Comparison of ENCODE assay signal across 10 cellular contexts in the genomic region with DNA sequence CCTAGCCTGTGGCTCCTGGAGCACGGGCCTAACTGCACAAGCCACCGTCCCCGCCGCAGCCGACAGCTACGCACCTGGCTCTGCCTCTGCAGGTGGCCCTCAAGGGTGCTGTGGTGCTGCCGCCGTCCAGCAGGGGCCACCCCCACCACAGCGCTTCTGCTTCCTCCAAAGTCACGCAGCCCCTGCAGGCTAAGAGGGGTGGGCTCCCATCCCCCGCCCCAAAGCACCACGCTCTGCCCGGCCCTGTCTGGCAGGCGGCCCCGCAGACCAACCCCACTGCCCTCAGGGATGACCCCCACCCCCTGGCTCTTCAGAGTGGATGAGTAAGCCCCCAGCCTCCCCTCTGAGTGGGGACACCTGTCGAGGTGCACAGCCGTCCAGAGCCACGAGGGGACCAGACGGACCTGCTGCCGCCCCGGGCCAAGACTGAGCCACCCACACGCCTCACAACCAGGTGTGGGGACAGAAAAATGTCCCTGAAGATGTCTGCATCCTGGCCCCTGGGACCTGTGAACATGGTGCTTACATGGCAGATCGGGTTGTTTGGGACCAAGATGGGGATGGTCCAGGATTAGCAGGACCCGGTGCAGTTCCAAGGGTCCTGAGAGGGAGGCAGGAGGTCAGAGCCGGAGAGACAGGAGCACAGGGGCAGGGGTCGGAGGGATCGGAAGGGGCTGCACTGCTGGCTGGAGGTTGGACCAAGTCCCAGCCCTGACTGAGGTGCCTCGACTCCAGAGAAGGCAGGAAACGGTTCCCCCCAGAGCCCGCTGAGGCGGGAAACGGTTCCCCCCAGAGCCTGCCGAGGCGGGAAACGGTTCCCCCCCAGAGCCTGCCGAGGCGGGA. TPM values are rescaled to one million over a fixed set of nuclear protein-coding genes. Genes with fewer than 3 reads are reported as not detected.
A peak's percentile ranks its signal among the peaks of the same experiment; 100 is the strongest.
DNase-seq lines count a peak whose midpoint lies in the region; ATAC-seq, FAIRE-seq and TF ChIP-seq lines count a peak whose summit lies in the region.
"Had no signal": no experiment of that assay in that cellular context is flagged by ENCODE, and none has a peak within 500 bp of the region (broad histone marks: within the 10 kb centered on the region; RNA-seq: fewer than 3 reads in every experiment).

No MANE protein-coding gene starts in this region.

- H3K9ac ChIP-seq in HepG2 (ENCODE audit: insufficient read depth, low read depth, low read length): peak overlapping the region; percentile 67

- no peak for FAIRE-seq in HepG2 (lab: Jason Lieb, UNC)

- H3K27me3 ChIP-seq in BE2C: no peaks in the 10 kb centered on the region; the same call in 1 of the 2 replicates
- no peaks in the 10 kb centered on the region for H3K27me3 ChIP-seq in HepG2 (ENCODE audit: control insufficient read depth in 1 of 2, insufficient read depth in 2 of 2, low read length in 2 of 2)
- H3K27me3 ChIP-seq in CD4-positive, alpha-beta memory T cell (ENCODE audit: insufficient read depth, low read length): no peaks in the 10 kb centered on the region

- in situ Hi-C loops in HepG2 (cut with HindIII; ENCODE audit: extremely low pct_ligation_motif_present, low pct_unique_long_range_greater_than_20kb): no loop called here

- no peaks in the 10 kb centered on the region for H3K9me3 Mint-ChIP-seq in activated naive CD4-positive, alpha-beta T cell treated with anti-CD3 and anti-CD28 coated beads, Interleukin-2, amount 10 ng/mL, durations not matched to agents 7 days and 5 days
- no peaks in the 10 kb centered on the region for H3K9me3 Mint-ChIP-seq in CD4-positive, alpha-beta memory T cell

- no TSS peak for BruUV-seq in HepG2 (replicated peaks; lab: Mats Ljungman, UMichigan)

- peaks cover 37% of the 10 kb centered on the region for H3K27me3 Mint-ChIP-seq in activated naive CD4-positive, alpha-beta T cell treated with anti-CD3 and anti-CD28 coated beads, Interleukin-2, amount 10 ng/mL, durations not matched to agents 7 days and 5 days
- peaks cover 7 to 11% of the 10 kb centered on the region in 2 donors for H3K27me3 Mint-ChIP-seq in CD4-positive, alpha-beta memory T cell

- H4K20me1 ChIP-seq in HepG2 (ENCODE audit: insufficient read depth, low read length): peaks cover 13% of the 10 kb centered on the region; the same call in 1 of the 2 replicates

- no peak overlapping the region for H3K4me3 ChIP-seq in BE2C (ENCODE audit: low read depth, low read length)
- H3K4me3 ChIP-seq in GM12864 (ENCODE audit: low read depth, low read length): no peak overlapping the region
- H3K4me3 ChIP-seq in HepG2 (replicated peaks in 1 of 3; ENCODE audit: insufficient read depth in 1 of 3, low read depth in 2 of 3, low read length in 3 of 3): peak overlapping the region; percentile 44 to 72 (median 48); a peak in 5 of 6 replicates
- H3K4me3 ChIP-seq in CD4-positive, alpha-beta memory T cell (ENCODE audit: low read length in 2 of 2): no peak overlapping the region

- peak; percentile 79 for ATAC-seq in HepG2
- no peak for ATAC-seq in HG03571 (IDR thresholded peaks at IDR 0.05; ENCODE audit: unreplicated experiment)
- ATAC-seq in HG02870 (IDR thresholded peaks at IDR 0.05; ENCODE audit: unreplicated experiment): no peak

- H3K4me1 ChIP-seq in BE2C (peaks cover 9% of the 10 kb centered on the region), HepG2 (ENCODE audit: insufficient read depth, low read length) (peaks cover 67% of the 10 kb centered on the region)
- H3K4me1 ChIP-seq in CD4-positive, alpha-beta memory T cell (ENCODE audit: insufficient read depth, low read length): peaks cover 24% of the 10 kb centered on the region

- no peaks in the 10 kb centered on the region for H3K79me2 ChIP-seq in HepG2 (ENCODE audit: insufficient read depth, low read length)

- no peak for TF ChIP-seq EP300 in HepG2 (IDR thresholded peaks at IDR 0.05; ENCODE audit: low read depth in 2 of 2, low read length in 2 of 2)
- no peak for TF ChIP-seq EP300 in HepG2 (CRISPR knock-in tag; IDR thresholded peaks at IDR 0.05; ENCODE audit: borderline replicate concordance)

- TF ChIP-seq CTCF in BE2C (IDR thresholded peaks at IDR 0.05; ENCODE audit: low read depth, low read length) (no peak), GM12864 (IDR thresholded peaks at IDR 0.05; ENCODE audit: low read depth, low read length, missing control alignments) (peak; percentile 40), HepG2 (CRISPR knock-in tag; IDR thresholded peaks at IDR 0.05) (peak; percentile 88)

- peaks cover 15% of the 10 kb centered on the region for H3K36me3 Mint-ChIP-seq in activated naive CD4-positive, alpha-beta T cell treated with anti-CD3 and anti-CD28 coated beads, Interleukin-2, amount 10 ng/mL, durations not matched to agents 7 days and 5 days
- peaks cover 10 to 15% of the 10 kb centered on the region in 2 donors for H3K36me3 Mint-ChIP-seq in CD4-positive, alpha-beta memory T cell

- peak overlapping the region; percentile 3 for H3K27ac ChIP-seq in HepG2 (ENCODE audit: extremely low read length, insufficient read depth, low read length)
- no peak overlapping the region for H3K27ac ChIP-seq in CD4-positive, alpha-beta memory T cell (ENCODE audit: low read depth, low read length)

- peak overlapping the region; percentile 86 for H3K4me2 ChIP-seq in HepG2 (ENCODE audit: low read depth, low read length)

- TF ChIP-seq POLR2A in HepG2 (IDR thresholded peaks at IDR 0.05; ENCODE audit: insufficient read depth in 1 of 2, low read depth in 2 of 2, low read length in 2 of 2): no peak

- intact Hi-C loops in HepG2 (cut with micrococcal nuclease; ENCODE audit: unreplicated experiment): no loop called here
- intact Hi-C loops in CD4-positive, alpha-beta memory T cell (cut with micrococcal nuclease): no loop called here

- H3K27ac Mint-ChIP-seq in activated naive CD4-positive, alpha-beta T cell treated with anti-CD3 and anti-CD28 coated beads, Interleukin-2, amount 10 ng/mL, durations not matched to agents 7 days and 5 days: peak overlapping the region; percentile 52
- peak overlapping the region in 2 of 7 donors; percentile 27 to 72 for H3K27ac Mint-ChIP-seq in CD4-positive, alpha-beta memory T cell

- H3K9me3 ChIP-seq in BE2C (no peaks in the 10 kb centered on the region), HepG2 (ENCODE audit: low read length) (no peaks in the 10 kb centered on the region)
- no peaks in the 10 kb centered on the region for H3K9me3 ChIP-seq in CD4-positive, alpha-beta memory T cell (ENCODE audit: control insufficient read depth in 1 of 2, low read length in 2 of 2)

- H3K4me1 Mint-ChIP-seq in activated naive CD4-positive, alpha-beta T cell treated with anti-CD3 and anti-CD28 coated beads, Interleukin-2, amount 10 ng/mL, durations not matched to agents 7 days and 5 days: peaks cover 25% of the 10 kb centered on the region
- peaks cover 10 to 32% (median 22%) of the 10 kb centered on the region in 4 donors for H3K4me1 Mint-ChIP-seq in CD4-positive, alpha-beta memory T cell

- DNase-seq in BE2C: peak; percentile 18
- DNase-seq in GM12864 (ENCODE audit: low read depth): no peak
- peak; percentile 47 for DNase-seq in activated naive CD4-positive, alpha-beta T cell treated with anti-CD3 and anti-CD28 coated beads, Interleukin-2, amount 10 ng/mL, durations not matched to agents 7 days and 5 days
- DNase-seq in HepG2 (ENCODE audit: low spot score): no peak
- DNase-seq in retina: no peak
- DNase-seq in CD4-positive, alpha-beta memory T cell: no peak

- H3K36me3 ChIP-seq in BE2C: peaks cover 10% of the 10 kb centered on the region
- peaks cover 8 to 20% of the 10 kb centered on the region in 2 experiments for H3K36me3 ChIP-seq in HepG2 (replicated peaks in 1 of 2; ENCODE audit: control insufficient read depth in 1 of 2, insufficient read depth in 2 of 2, low read length in 2 of 2)
- peaks cover 16% of the 10 kb centered on the region for H3K36me3 ChIP-seq in CD4-positive, alpha-beta memory T cell (ENCODE audit: insufficient read depth, low read length)

- CTCF ChIA-PET in activated naive CD4-positive, alpha-beta T cell treated with anti-CD3 and anti-CD28 coated beads, Interleukin-2, amount 10 ng/mL, durations not matched to agents 7 days and 5 days (lab: Charles Lee): interaction anchor here (0.9 kb wide), 1 partner anchor 56 kb away, joined by 3 read pairs; no protein-coding TSS in a partner anchor
- CTCF ChIA-PET in HepG2 (lab: Yijun Ruan, JAX; ENCODE audit: low intra/inter-chr PET ratio, low total read pairs): interaction anchor here (2.4 kb wide), 1 partner anchor 29 kb away, joined by 14 read pairs; no protein-coding TSS in a partner anchor
- CTCF ChIA-PET in CD4-positive, alpha-beta memory T cell (lab: Charles Lee; ENCODE audit: partially characterized antibody): no interaction called here

- POLR2A ChIA-PET in HepG2 (lab: Yijun Ruan, JAX): interaction anchor here (1.0 to 4.5 kb wide), 5 partner anchors 9 to 22 kb away, joined by 3 to 48 read pairs (median 9); partner anchors contain the start of gene CYP2W1
- POLR2A ChIA-PET in CD4-positive, alpha-beta memory T cell (lab: Charles Lee; ENCODE audit: partially characterized antibody): interaction anchor here (1.3 to 1.5 kb wide), 3 partner anchors 10 to 12 kb away, joined by 3 to 10 read pairs (median 7); partner anchors contain the start of gene COX19

- H2AFZ ChIP-seq in HepG2 (ENCODE audit: low read length): no peak overlapping the region

- TF ChIP-seq RAD21 in HepG2 (CRISPR knock-in tag; IDR thresholded peaks at IDR 0.05): peak; percentile 73

- H3K4me3 Mint-ChIP-seq in activated naive CD4-positive, alpha-beta T cell treated with anti-CD3 and anti-CD28 coated beads, Interleukin-2, amount 10 ng/mL, durations not matched to agents 7 days and 5 days: no peak overlapping the region
- H3K4me3 Mint-ChIP-seq in CD4-positive, alpha-beta memory T cell: peak overlapping the region in 3 of 8 donors; percentile 14 to 75 (median 39)

- WGBS in HepG2 (ENCODE audit: low lambda C conversion rate): 6% methylated on average over 7 of the region's 37 CpGs

RNA-seq across cellular contexts. Expression of gene ADAP1, which starts 9.0 kb away (rescaled TPM):
- 37.8 TPM for polyA plus RNA-seq in BE2C (2012; ENCODE audit: insufficient read depth, insufficient read length, low read depth)
- 18.3 and 24.6 TPM in 2 replicates for total RNA-seq in HepG2 (2016; rRNA removed; fragmentation: Illumina TruSeq; extraction: Trizol)
- 23.5 and 25.0 TPM in 2 replicates for total RNA-seq in HepG2 (2016; cell fraction: cytosol; rRNA removed; fragmentation: Illumina TruSeq; extraction: Trizol; ENCODE audit: low read depth)
- 16.6 and 27.2 TPM in 2 replicates for total RNA-seq in HepG2 (2016; cell fraction: insoluble cytoplasmic fraction; rRNA removed; fragmentation: Illumina TruSeq; extraction: Trizol)
- 46.3 and 47.4 TPM in 2 replicates for total RNA-seq in HepG2 (2016; cell fraction: membrane; rRNA removed; fragmentation: Illumina TruSeq; extraction: Trizol)
- 13.2 TPM in 2 replicates for total RNA-seq in HepG2 (2016; cell fraction: nucleus; rRNA removed; fragmentation: Illumina TruSeq; extraction: Trizol)
- 10.5 and 15.0 TPM in 2 replicates for polyA plus RNA-seq in HepG2 (2011; rRNA removed)
- polyA plus RNA-seq in HepG2 (2011; cell fraction: cytosol; rRNA removed): 11.8 and 14.5 TPM in 2 replicates
- polyA plus RNA-seq in HepG2 (2011; cell fraction: nucleus; rRNA removed): 19.8 and 24.0 TPM in 2 replicates
- 15.3 and 21.4 TPM in 2 replicates for polyA plus RNA-seq in HepG2 (2012)
- polyA plus RNA-seq in HepG2 (2016; cell fraction: cytosol; fragmentation: Illumina TruSeq; extraction: Trizol; ENCODE audit: low read depth): 24.2 and 28.1 TPM in 2 replicates
- 17.0 and 28.9 TPM in 2 replicates for polyA plus RNA-seq in HepG2 (2016; cell fraction: insoluble cytoplasmic fraction; fragmentation: Illumina TruSeq; extraction: Trizol; ENCODE audit: low read depth)
- 45.2 and 45.4 TPM in 2 replicates for polyA plus RNA-seq in HepG2 (2016; cell fraction: membrane; fragmentation: Illumina TruSeq; extraction: Trizol; ENCODE audit: low read depth)
- polyA plus RNA-seq in HepG2 (2016; cell fraction: nucleus; fragmentation: Illumina TruSeq; extraction: Trizol; ENCODE audit: insufficient read depth, low read depth): 26.8 and 30.8 TPM in 2 replicates
- polyA minus RNA-seq in HepG2 (2011; rRNA and poly(A)+ RNA removed; ENCODE audit: low replicate concordance): 3.5 and 14.9 TPM in 2 replicates
- polyA minus RNA-seq in HepG2 (2011; cell fraction: cytosol; rRNA and poly(A)+ RNA removed): 7.5 and 11.2 TPM in 2 replicates
- polyA minus RNA-seq in HepG2 (2011; cell fraction: nucleus; rRNA and poly(A)+ RNA removed): 5.2 and 7.6 TPM in 2 replicates
- 1 to 10 TPM; 9.7 to 10.0 TPM for total RNA-seq in CD4-positive, alpha-beta memory T cell
- polyA plus RNA-seq in CD4-positive, alpha-beta memory T cell: 1 to 10 TPM; 5.1 to 7.9 TPM

RNA-seq across cellular contexts. Expression of gene COX19, which starts 11.9 kb away (rescaled TPM):
- 18.8 TPM for polyA plus RNA-seq in BE2C (2012; ENCODE audit: insufficient read depth, insufficient read length, low read depth)
- total RNA-seq in HepG2 (2016; rRNA removed; fragmentation: Illumina TruSeq; extraction: Trizol): 6.5 and 11.5 TPM in 2 replicates
- total RNA-seq in HepG2 (2016; cell fraction: cytosol; rRNA removed; fragmentation: Illumina TruSeq; extraction: Trizol; ENCODE audit: low read depth): 2.6 and 3.0 TPM in 2 replicates
- total RNA-seq in HepG2 (2016; cell fraction: insoluble cytoplasmic fraction; rRNA removed; fragmentation: Illumina TruSeq; extraction: Trizol): 7.4 and 15.2 TPM in 2 replicates
- total RNA-seq in HepG2 (2016; cell fraction: membrane; rRNA removed; fragmentation: Illumina TruSeq; extraction: Trizol): 7.6 and 8.2 TPM in 2 replicates
- 21.5 and 23.4 TPM in 2 replicates for total RNA-seq in HepG2 (2016; cell fraction: nucleus; rRNA removed; fragmentation: Illumina TruSeq; extraction: Trizol)
- polyA plus RNA-seq in HepG2 (2011; rRNA removed): 21.0 and 21.7 TPM in 2 replicates
- polyA plus RNA-seq in HepG2 (2011; cell fraction: cytosol; rRNA removed): 12.5 and 14.3 TPM in 2 replicates
- 59.5 and 79.7 TPM in 2 replicates for polyA plus RNA-seq in HepG2 (2011; cell fraction: nucleus; rRNA removed)
- polyA plus RNA-seq in HepG2 (2012): 14.5 and 16.2 TPM in 2 replicates
- polyA plus RNA-seq in HepG2 (2016; cell fraction: cytosol; fragmentation: Illumina TruSeq; extraction: Trizol; ENCODE audit: low read depth): 2.2 and 2.3 TPM in 2 replicates
- polyA plus RNA-seq in HepG2 (2016; cell fraction: insoluble cytoplasmic fraction; fragmentation: Illumina TruSeq; extraction: Trizol; ENCODE audit: low read depth): 11.0 and 11.3 TPM in 2 replicates
- 3.6 and 3.8 TPM in 2 replicates for polyA plus RNA-seq in HepG2 (2016; cell fraction: membrane; fragmentation: Illumina TruSeq; extraction: Trizol; ENCODE audit: low read depth)
- polyA plus RNA-seq in HepG2 (2016; cell fraction: nucleus; fragmentation: Illumina TruSeq; extraction: Trizol; ENCODE audit: insufficient read depth, low read depth): 32.8 and 35.0 TPM in 2 replicates
- polyA minus RNA-seq in HepG2 (2011; rRNA and poly(A)+ RNA removed; ENCODE audit: low replicate concordance): 12.8 and 23.5 TPM in 2 replicates
- 3.6 and 5.4 TPM in 2 replicates for polyA minus RNA-seq in HepG2 (2011; cell fraction: cytosol; rRNA and poly(A)+ RNA removed)
- 50.6 and 61.9 TPM in 2 replicates for polyA minus RNA-seq in HepG2 (2011; cell fraction: nucleus; rRNA and poly(A)+ RNA removed)
- 10 to 100 TPM; 46.2 to 50.0 TPM for total RNA-seq in CD4-positive, alpha-beta memory T cell
- polyA plus RNA-seq in CD4-positive, alpha-beta memory T cell: 10 to 100 TPM; 20.5 to 20.8 TPM

RNA-seq across cellular contexts. Expression of gene CYP2W1, which starts 19.5 kb away (rescaled TPM):
- polyA plus RNA-seq in BE2C (2012; ENCODE audit: insufficient read depth, insufficient read length, low read depth): 0.19 TPM
- total RNA-seq in HepG2 (2016; rRNA removed; fragmentation: Illumina TruSeq; extraction: Trizol): 11.7 and 31.7 TPM in 2 replicates
- total RNA-seq in HepG2 (2016; cell fraction: cytosol; rRNA removed; fragmentation: Illumina TruSeq; extraction: Trizol; ENCODE audit: low read depth): 6.8 and 8.3 TPM in 2 replicates
- 10.2 and 31.7 TPM in 2 replicates for total RNA-seq in HepG2 (2016; cell fraction: insoluble cytoplasmic fraction; rRNA removed; fragmentation: Illumina TruSeq; extraction: Trizol)
- total RNA-seq in HepG2 (2016; cell fraction: membrane; rRNA removed; fragmentation: Illumina TruSeq; extraction: Trizol): 10.9 and 11.0 TPM in 2 replicates
- total RNA-seq in HepG2 (2016; cell fraction: nucleus; rRNA removed; fragmentation: Illumina TruSeq; extraction: Trizol): 35.8 and 47.0 TPM in 2 replicates
- polyA plus RNA-seq in HepG2 (2011; rRNA removed): 19.5 and 32.7 TPM in 2 replicates
- 9.5 and 22.3 TPM in 2 replicates for polyA plus RNA-seq in HepG2 (2011; cell fraction: cytosol; rRNA removed)
- 171 and 205 TPM in 2 replicates for polyA plus RNA-seq in HepG2 (2011; cell fraction: nucleus; rRNA removed)
- polyA plus RNA-seq in HepG2 (2012): 20.0 and 28.3 TPM in 2 replicates
- polyA plus RNA-seq in HepG2 (2016; cell fraction: cytosol; fragmentation: Illumina TruSeq; extraction: Trizol; ENCODE audit: low read depth): 5.5 and 6.2 TPM in 2 replicates
- 14.3 and 20.7 TPM in 2 replicates for polyA plus RNA-seq in HepG2 (2016; cell fraction: insoluble cytoplasmic fraction; fragmentation: Illumina TruSeq; extraction: Trizol; ENCODE audit: low read depth)
- 8.5 and 9.6 TPM in 2 replicates for polyA plus RNA-seq in HepG2 (2016; cell fraction: membrane; fragmentation: Illumina TruSeq; extraction: Trizol; ENCODE audit: low read depth)
- polyA plus RNA-seq in HepG2 (2016; cell fraction: nucleus; fragmentation: Illumina TruSeq; extraction: Trizol; ENCODE audit: insufficient read depth, low read depth): 135 and 137 TPM in 2 replicates
- polyA minus RNA-seq in HepG2 (2011; rRNA and poly(A)+ RNA removed; ENCODE audit: low replicate concordance): 66.3 TPM in 1 of 2 replicates, not detected in the other
- 26.5 and 32.3 TPM in 2 replicates for polyA minus RNA-seq in HepG2 (2011; cell fraction: cytosol; rRNA and poly(A)+ RNA removed)
- polyA minus RNA-seq in HepG2 (2011; cell fraction: nucleus; rRNA and poly(A)+ RNA removed): 88.4 and 113 TPM in 2 replicates
- not detected for total RNA-seq in CD4-positive, alpha-beta memory T cell
- polyA plus RNA-seq in CD4-positive, alpha-beta memory T cell: not detected
- total RNA-seq: dermis microvascular lymphatic vessel endothelial cell, pulmonary artery endothelial cell had no signal

Comparison
In these comparisons a context has a peak if more than half of its experiments do, and no peak if none do; other contexts are left out.
1. DNase-seq: peak in BE2C (single experiment) and activated naive CD4-positive, alpha-beta T cell treated with anti-CD3 and anti-CD28 coated beads, Interleukin-2, amount 10 ng/mL, durations not matched to agents 7 days and 5 days (single experiment); none in GM12864 (single experiment), HepG2 (single experiment), retina (single experiment) and CD4-positive, alpha-beta memory T cell (0 of 5).
2. H3K4me3 ChIP-seq: peak in HepG2 (3 of 3); none in BE2C (single experiment), GM12864 (single experiment) and CD4-positive, alpha-beta memory T cell (0 of 2).
3. RNA of gene CYP2W1, which starts 19.5 kb away (total RNA-seq): 6.8 to 47.0 TPM in HepG2; not detected in CD4-positive, alpha-beta memory T cell; every median in the first group is over 4 times any median in the second.